14 cellular contexts compared by ENCODE assay signal in genomic region chr11:72962084-72962483, GRCh38.
DNase-seq lines count a peak whose midpoint lies in the region; ATAC-seq and TF ChIP-seq lines count a peak whose summit lies in the region.
"Had no signal": no experiment of that assay in that cellular context is flagged by ENCODE, and none has a peak within 500 bp of the region (broad histone marks: within the 10 kb centered on the region; RNA-seq: fewer than 3 reads in every experiment).

No MANE protein-coding gene starts in this region.

- WGBS in mesendoderm (ENCODE audit: extremely low coverage, insufficient coverage, low lambda C conversion rate) = no CpG with 5 or more reads among the region's 4 CpGs

- DNase-seq in ELR (ENCODE audit: low read depth) (peak; percentile 24), NCI-H460 (ENCODE audit: extremely low read depth, low read depth) (peak; percentile 61), brain microvascular endothelial cell (peak; percentile 31), mesendoderm (peak; percentile 31), NCI-H2029 treated with DMSO at 0.1 percent for 48 hours (lab: John Stamatoyannopoulos, UW) (no peak), GDM1 (lab: John Stamatoyannopoulos, UW) (no peak)
- DNase-seq: CD4-positive, alpha-beta T cell; left ventricle myocardium superior; naive B cell; psoas muscle had no signal

- no peak overlapping the region for H2BK15ac ChIP-seq in mesendoderm (replicated peaks; ENCODE audit: low read depth)

- no peak overlapping the region for H3K9ac ChIP-seq in mesendoderm (ENCODE audit: low read length)

- no peaks in the 10 kb centered on the region for H3K79me1 ChIP-seq in mesendoderm (ENCODE audit: low read length)

- in situ Hi-C loops in brain microvascular endothelial cell (cut with HindIII; ENCODE audit: low pct_ligation_motif_present, low sequenced_read_pairs) = no loop called here

- no peak overlapping the region for H3K56ac ChIP-seq in mesendoderm (ENCODE audit: low read length)

- no peak overlapping the region for H3K4me2 ChIP-seq in mesendoderm (ENCODE audit: low read length)

- no peaks in the 10 kb centered on the region for H3K79me2 ChIP-seq in mesendoderm (ENCODE audit: control insufficient read depth, insufficient read depth, low read length)

- H3K18ac ChIP-seq in mesendoderm (ENCODE audit: low read length) = no peak overlapping the region

- ATAC-seq in HG02642 (IDR thresholded peaks at IDR 0.05; ENCODE audit: poor library complexity, unreplicated experiment) = no peak
- ATAC-seq: left ventricle myocardium superior, psoas muscle had no signal

- H3K4me3 ChIP-seq in brain microvascular endothelial cell (ENCODE audit: low read depth, low read length) (no peak overlapping the region), mesendoderm (ENCODE audit: low read length) (no peak overlapping the region)
- H3K4me3 ChIP-seq: coronary artery, psoas muscle, suprapubic skin had no signal

- H3K27me3 ChIP-seq in brain microvascular endothelial cell (replicated peaks) = no peaks in the 10 kb centered on the region
- H3K27me3 ChIP-seq in mesendoderm (ENCODE audit: insufficient read depth, low read length, poor library complexity) = no peaks in the 10 kb centered on the region
- H3K27me3 ChIP-seq: suprapubic skin had no signal

- H4K8ac ChIP-seq in mesendoderm (ENCODE audit: low read depth, low read length) = no peak overlapping the region

- no peak for TF ChIP-seq CTCF in brain microvascular endothelial cell (IDR thresholded peaks at IDR 0.05; ENCODE audit: low read depth, low read length, missing control alignments)

- H2BK120ac ChIP-seq in mesendoderm (ENCODE audit: low read depth, low read length) = no peak overlapping the region

- H3K27ac ChIP-seq in brain microvascular endothelial cell = no peak overlapping the region
- no peak overlapping the region for H3K27ac ChIP-seq in mesendoderm (ENCODE audit: low read depth, low read length)
- H3K27ac ChIP-seq: coronary artery, psoas muscle, suprapubic skin, VCaP had no signal

- no peaks in the 10 kb centered on the region for H3K36me3 ChIP-seq in brain microvascular endothelial cell (replicated peaks)
- H3K36me3 ChIP-seq in mesendoderm (ENCODE audit: control insufficient read depth, insufficient read depth, low read length) = no peaks in the 10 kb centered on the region
- H3K36me3 ChIP-seq: suprapubic skin had no signal

- H3K4ac ChIP-seq in mesendoderm (ENCODE audit: low read depth, low read length) = no peak overlapping the region

- H2AK5ac ChIP-seq in mesendoderm (ENCODE audit: low read length) = no peak overlapping the region

- H2BK5ac ChIP-seq in mesendoderm (ENCODE audit: low read length) = no peak overlapping the region

- no peak overlapping the region for H4K5ac ChIP-seq in mesendoderm (ENCODE audit: low read length)

- no peak overlapping the region for H3K23ac ChIP-seq in mesendoderm (ENCODE audit: low read length)

- no peaks in the 10 kb centered on the region for H3K4me1 ChIP-seq in mesendoderm (ENCODE audit: control insufficient read depth, low read depth, low read length)
- H3K4me1 ChIP-seq: suprapubic skin had no signal

Comparison
In these comparisons a context has a peak if more than half of its experiments do, and no peak if none do; other contexts are left out.
1. DNase-seq: peak in ELR (single experiment), NCI-H460 (single experiment), brain microvascular endothelial cell (single experiment) and mesendoderm (single experiment); none in NCI-H2029 treated with DMSO at 0.1 percent for 48 hours (single experiment) and GDM1 (single experiment).